Comparison of ENCODE assay signal across 1 cellular context in the genomic region with DNA sequence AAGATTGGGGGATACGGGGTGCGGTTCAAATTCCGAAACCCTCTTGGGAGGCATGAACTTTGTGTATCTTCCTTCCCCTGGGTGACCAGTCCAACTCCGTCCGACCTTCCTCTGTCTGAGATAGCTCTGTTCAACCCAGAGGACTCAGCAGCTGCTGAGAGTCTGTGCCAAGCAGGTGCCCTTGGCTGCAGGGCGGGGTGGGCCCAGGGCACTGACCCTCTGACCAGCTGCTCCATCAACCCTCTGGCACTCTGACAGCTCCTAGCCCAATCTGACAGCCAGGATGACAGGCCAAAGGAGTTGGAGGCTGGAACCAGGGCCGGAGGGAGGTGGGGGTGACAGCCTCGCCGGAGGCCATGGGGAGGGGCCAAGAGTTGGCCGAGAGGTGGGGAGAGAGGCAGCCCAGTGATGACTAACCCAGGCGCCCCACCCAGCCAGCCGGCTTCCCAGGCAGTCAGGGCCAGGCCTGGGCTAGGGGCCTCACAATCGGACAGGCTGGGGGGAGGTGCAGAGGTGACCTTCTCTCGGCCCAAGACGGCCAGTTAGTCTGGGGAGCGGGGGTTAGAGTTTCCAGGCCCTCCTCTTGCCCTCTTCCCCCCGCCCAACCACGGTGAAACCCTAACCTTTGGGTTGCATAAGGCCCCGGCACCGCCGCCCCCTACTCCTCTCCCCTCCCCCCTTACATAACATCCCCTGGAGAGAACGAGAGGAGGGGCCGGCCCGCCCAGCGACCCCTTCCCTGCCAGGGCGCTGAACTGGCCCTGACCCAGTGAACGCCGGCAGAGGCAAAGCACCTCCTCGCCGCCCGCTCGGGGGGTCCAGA.
TF ChIP-seq lines count a peak whose summit lies in the region.

No MANE protein-coding gene starts in this region.

TF ChIP-seq in endothelial cell of umbilical vein, 7 proteins besides CTCF, POLR2A, EP300 and RAD21:
- TF ChIP-seq FOS (IDR thresholded peaks at IDR 0.05; ENCODE audit: borderline replicate concordance, insufficient read depth, low read length) (peak; percentile 66), EZH2 (IDR thresholded peaks at IDR 0.05; ENCODE audit: borderline replicate concordance, low read depth, low read length, severe bottlenecking) (no peak), MAX (IDR thresholded peaks at IDR 0.05; ENCODE audit: insufficient read depth, insufficient read length) (no peak), GATA2 (IDR thresholded peaks at IDR 0.05; ENCODE audit: insufficient read depth, insufficient read length, low read depth, low read length) (no peak), JUN (IDR thresholded peaks at IDR 0.05; ENCODE audit: borderline replicate concordance, insufficient read depth, insufficient read length, low read depth) (no peak), POLR2AphosphoS5 (IDR thresholded peaks at IDR 0.05; ENCODE audit: insufficient read depth, low read depth, low read length) (peak; percentile 89)
TF ChIP-seq in endothelial cell of umbilical vein: peak in this region for 2.
